ENCODE assay signal across 15 cellular contexts in the genomic region with DNA sequence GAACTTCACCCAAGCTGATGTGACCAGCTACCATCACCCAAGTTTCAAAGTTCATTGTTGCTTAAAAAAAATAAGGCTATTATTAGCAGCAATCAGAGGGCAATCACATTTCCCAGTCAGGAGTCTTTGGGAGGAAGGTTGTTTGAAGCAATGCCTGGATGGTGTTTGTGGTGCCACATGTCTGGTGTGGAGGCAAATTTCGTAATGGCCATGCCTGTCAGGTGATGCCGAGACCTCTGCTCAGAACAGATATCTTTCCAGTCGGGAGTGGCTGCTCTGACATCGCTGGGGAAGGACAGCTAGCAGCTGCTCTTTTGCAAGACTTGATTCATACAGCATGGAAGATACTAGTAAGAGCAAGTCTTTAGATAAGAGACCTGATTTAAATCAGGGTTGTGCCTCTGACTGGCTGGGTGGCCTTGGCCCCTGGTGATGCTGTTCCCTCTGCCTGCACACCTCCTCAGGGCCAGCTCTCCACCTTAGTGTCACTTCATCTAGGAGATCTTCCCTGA.
DNase-seq lines count a peak whose midpoint lies in the region; ATAC-seq and TF ChIP-seq lines count a peak whose summit lies in the region.
"Had no signal": no experiment of that assay in that cellular context is flagged by ENCODE, and none has a peak within 500 bp of the region (broad histone marks: within the 10 kb centered on the region; RNA-seq: fewer than 3 reads in every experiment).

No MANE protein-coding gene starts in this region.

- H3K36me3 ChIP-seq in liver (ENCODE audit: control insufficient read depth in 4 of 4, insufficient read depth in 3 of 4, low read depth in 1 of 4, low read length in 3 of 4) (no peaks in the 10 kb centered on the region), stomach (no peaks in the 10 kb centered on the region)

- H3K4me3 ChIP-seq in liver (ENCODE audit: low read depth in 1 of 3, low read length in 3 of 3) (no peak overlapping the region), stomach (no peak overlapping the region)

- TF ChIP-seq POLR2A in stomach (IDR thresholded peaks at IDR 0.05) (no peak), GM18505 (IDR thresholded peaks at IDR 0.05; ENCODE audit: borderline replicate concordance, extremely low read depth, insufficient read depth, insufficient read length) (no peak)

- peak; percentile 76 for TF ChIP-seq RAD21 in liver (IDR thresholded peaks at IDR 0.05)

- H3K9ac ChIP-seq in liver (ENCODE audit: low read depth in 1 of 2, low read length in 2 of 2): peak overlapping the region; percentile 3 to 30

- no peaks in the 10 kb centered on the region for H3K27me3 ChIP-seq in liver (ENCODE audit: control insufficient read depth in 4 of 4, insufficient read depth in 4 of 4, low read length in 3 of 4)
- no peaks in the 10 kb centered on the region for H3K27me3 ChIP-seq in stomach

- TF ChIP-seq CTCF in liver (IDR thresholded peaks at IDR 0.05; ENCODE audit: low read depth, low read length, missing input control) (no peak), stomach (IDR thresholded peaks at IDR 0.05) (no peak)

- WGBS in liver: 30% methylated on average over 4 of the region's 4 CpGs
- WGBS in stomach, 5 donors: 48 to 66% (median 57%) methylated on average over 3 to 4 of the region's 4 CpGs

- DNase-seq in LHCN-M2 (ENCODE audit: low read depth) (peak; percentile 68), fibroblast of gingiva (ENCODE audit: low read depth) (peak; percentile 72), stomach (peak; percentile 32), NCI-H1105 (lab: John Stamatoyannopoulos, UW) (no peak), midbrain (lab: John Stamatoyannopoulos, UW) (no peak), DMS 273 treated with DMSO at 0.1 percent for 48 hours (lab: John Stamatoyannopoulos, UW) (no peak)
- DNase-seq: activated CD4-positive, CD25-positive, alpha-beta regulatory T cell treated with anti-CD3 and anti-CD28 coated beads, Interleukin-2, amount 50 U/mL, for 72 hours; activated T-cell treated with anti-CD3 and anti-CD28 coated beads, Interleukin-2, amount 50 U/mL, for 24 hours; effector memory CD4-positive, alpha-beta T cell; hypothalamus; KBM-7; NCI-H1694; NCI-H774 had no signal

- H3K9me3 ChIP-seq in liver (ENCODE audit: control insufficient read depth in 4 of 4, low read length in 3 of 4): no peaks in the 10 kb centered on the region
- no peaks in the 10 kb centered on the region for H3K9me3 ChIP-seq in stomach

- H3K27ac ChIP-seq in liver (ENCODE audit: low read depth in 1 of 2, low read length in 2 of 2): peak overlapping the region; percentile 88
- H3K27ac ChIP-seq in stomach: no peak overlapping the region

- ATAC-seq in GM18505 (IDR thresholded peaks at IDR 0.05; ENCODE audit: unreplicated experiment): no peak

- intact Hi-C loops in stomach (cut with DNase I; ENCODE audit: low total_unique reads): no loop called here

- H3K4me1 ChIP-seq in liver (ENCODE audit: control insufficient read depth in 4 of 4, insufficient read depth in 4 of 4, low read length in 3 of 4) (peaks cover 2 to 31% (median 14%) of the 10 kb centered on the region in 4 donors), stomach (peaks cover 22 to 49% (median 31%) of the 10 kb centered on the region in 4 donors)

- TF ChIP-seq EP300 in stomach (IDR thresholded peaks at IDR 0.05): no peak

TF ChIP-seq in liver, 16 proteins besides CTCF, POLR2A, EP300 and RAD21:
- TF ChIP-seq, protein P1, sequence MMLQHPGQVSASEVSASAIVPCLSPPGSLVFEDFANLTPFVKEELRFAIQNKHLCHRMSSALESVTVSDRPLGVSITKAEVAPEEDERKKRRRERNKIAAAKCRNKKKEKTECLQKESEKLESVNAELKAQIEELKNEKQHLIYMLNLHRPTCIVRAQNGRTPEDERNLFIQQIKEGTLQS (IDR thresholded peaks at IDR 0.05): peak; percentile 85
- TF ChIP-seq HNF4A (conservative IDR thresholded peaks at IDR 0.05) (peak; percentile 99), HNF4G (IDR thresholded peaks at IDR 0.05) (peak; percentile 95), RXRA (IDR thresholded peaks at IDR 0.05) (peak; percentile 96 to 100), EGR1 (IDR thresholded peaks at IDR 0.05; ENCODE audit: low read depth in 2 of 2) (peak; percentile 73 to 95), TAF1 (conservative IDR thresholded peaks at IDR 0.05) (peak; percentile 95), GABPA (IDR thresholded peaks at IDR 0.05 in 1 of 2, conservative IDR thresholded peaks at IDR 0.05 in 1 of 2) (peak; percentile 10 to 64), FOXA2 (IDR thresholded peaks at IDR 0.05) (peak; percentile 42), NR2F2 (IDR thresholded peaks at IDR 0.05) (peak; percentile 55), SP1 (IDR thresholded peaks at IDR 0.05) (peak; percentile 99), FOXA1 (IDR thresholded peaks at IDR 0.05) (peak; percentile 46), JUND (IDR thresholded peaks at IDR 0.05) (peak; percentile 85 to 95), YY1 (IDR thresholded peaks at IDR 0.05) (peak; percentile 94)
- TF ChIP-seq, protein P2, sequence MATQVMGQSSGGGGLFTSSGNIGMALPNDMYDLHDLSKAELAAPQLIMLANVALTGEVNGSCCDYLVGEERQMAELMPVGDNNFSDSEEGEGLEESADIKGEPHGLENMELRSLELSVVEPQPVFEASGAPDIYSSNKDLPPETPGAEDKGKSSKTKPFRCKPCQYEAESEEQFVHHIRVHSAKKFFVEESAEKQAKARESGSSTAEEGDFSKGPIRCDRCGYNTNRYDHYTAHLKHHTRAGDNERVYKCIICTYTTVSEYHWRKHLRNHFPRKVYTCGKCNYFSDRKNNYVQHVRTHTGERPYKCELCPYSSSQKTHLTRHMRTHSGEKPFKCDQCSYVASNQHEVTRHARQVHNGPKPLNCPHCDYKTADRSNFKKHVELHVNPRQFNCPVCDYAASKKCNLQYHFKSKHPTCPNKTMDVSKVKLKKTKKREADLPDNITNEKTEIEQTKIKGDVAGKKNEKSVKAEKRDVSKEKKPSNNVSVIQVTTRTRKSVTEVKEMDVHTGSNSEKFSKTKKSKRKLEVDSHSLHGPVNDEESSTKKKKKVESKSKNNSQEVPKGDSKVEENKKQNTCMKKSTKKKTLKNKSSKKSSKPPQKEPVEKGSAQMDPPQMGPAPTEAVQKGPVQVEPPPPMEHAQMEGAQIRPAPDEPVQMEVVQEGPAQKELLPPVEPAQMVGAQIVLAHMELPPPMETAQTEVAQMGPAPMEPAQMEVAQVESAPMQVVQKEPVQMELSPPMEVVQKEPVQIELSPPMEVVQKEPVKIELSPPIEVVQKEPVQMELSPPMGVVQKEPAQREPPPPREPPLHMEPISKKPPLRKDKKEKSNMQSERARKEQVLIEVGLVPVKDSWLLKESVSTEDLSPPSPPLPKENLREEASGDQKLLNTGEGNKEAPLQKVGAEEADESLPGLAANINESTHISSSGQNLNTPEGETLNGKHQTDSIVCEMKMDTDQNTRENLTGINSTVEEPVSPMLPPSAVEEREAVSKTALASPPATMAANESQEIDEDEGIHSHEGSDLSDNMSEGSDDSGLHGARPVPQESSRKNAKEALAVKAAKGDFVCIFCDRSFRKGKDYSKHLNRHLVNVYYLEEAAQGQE (IDR thresholded peaks at IDR 0.05): peak; percentile 89
- TF ChIP-seq, protein P3, sequence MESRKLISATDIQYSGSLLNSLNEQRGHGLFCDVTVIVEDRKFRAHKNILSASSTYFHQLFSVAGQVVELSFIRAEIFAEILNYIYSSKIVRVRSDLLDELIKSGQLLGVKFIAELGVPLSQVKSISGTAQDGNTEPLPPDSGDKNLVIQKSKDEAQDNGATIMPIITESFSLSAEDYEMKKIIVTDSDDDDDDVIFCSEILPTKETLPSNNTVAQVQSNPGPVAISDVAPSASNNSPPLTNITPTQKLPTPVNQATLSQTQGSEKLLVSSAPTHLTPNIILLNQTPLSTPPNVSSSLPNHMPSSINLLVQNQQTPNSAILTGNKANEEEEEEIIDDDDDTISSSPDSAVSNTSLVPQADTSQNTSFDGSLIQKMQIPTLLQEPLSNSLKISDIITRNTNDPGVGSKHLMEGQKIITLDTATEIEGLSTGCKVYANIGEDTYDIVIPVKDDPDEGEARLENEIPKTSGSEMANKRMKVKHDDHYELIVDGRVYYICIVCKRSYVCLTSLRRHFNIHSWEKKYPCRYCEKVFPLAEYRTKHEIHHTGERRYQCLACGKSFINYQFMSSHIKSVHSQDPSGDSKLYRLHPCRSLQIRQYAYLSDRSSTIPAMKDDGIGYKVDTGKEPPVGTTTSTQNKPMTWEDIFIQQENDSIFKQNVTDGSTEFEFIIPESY (IDR thresholded peaks at IDR 0.05): peak; percentile 96
- TF ChIP-seq, protein P4, sequence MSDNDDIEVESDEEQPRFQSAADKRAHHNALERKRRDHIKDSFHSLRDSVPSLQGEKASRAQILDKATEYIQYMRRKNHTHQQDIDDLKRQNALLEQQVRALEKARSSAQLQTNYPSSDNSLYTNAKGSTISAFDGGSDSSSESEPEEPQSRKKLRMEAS (IDR thresholded peaks at IDR 0.05): peak; percentile 96

Comparison
In these comparisons a context has a peak if more than half of its experiments do, and no peak if none do; other contexts are left out.
1. DNase-seq: peak in LHCN-M2 (single experiment), fibroblast of gingiva (single experiment) and stomach (single experiment); none in NCI-H1105 (single experiment), midbrain (single experiment) and DMS 273 treated with DMSO at 0.1 percent for 48 hours (single experiment).
2. H3K27ac ChIP-seq: peak in liver (2 of 2); none in stomach (0 of 5).